In the genomic region with DNA sequence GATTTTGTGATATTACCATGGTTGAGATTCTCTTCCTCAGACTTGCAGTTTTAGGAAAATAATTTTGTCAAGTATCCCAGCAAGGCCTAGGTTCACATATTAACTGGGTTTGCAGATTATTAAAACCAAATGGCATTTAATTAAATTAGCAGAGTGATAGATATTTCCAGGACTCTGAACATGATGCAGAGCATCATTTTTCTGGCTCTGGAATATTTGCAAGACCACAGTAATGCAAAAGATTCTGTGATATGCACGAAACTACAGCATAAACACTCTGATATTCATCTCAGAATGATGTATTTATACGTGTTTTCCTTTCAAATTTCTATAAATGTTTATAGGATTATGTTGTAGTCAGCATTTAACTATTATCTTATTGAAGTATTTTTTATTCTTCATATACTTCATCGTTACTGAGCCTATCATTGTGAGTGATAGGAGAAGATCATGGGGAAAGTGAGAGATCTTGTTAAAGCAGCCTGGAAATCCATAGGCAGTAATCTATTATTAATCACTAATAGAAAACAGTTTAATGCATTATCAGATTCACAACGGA, we compare ENCODE assay signal across 18 cellular contexts.
A peak's percentile ranks its signal among the peaks of the same experiment; 100 is the strongest.
DNase-seq lines count a peak whose midpoint lies in the region; ATAC-seq and TF ChIP-seq lines count a peak whose summit lies in the region.
"Had no signal": no experiment of that assay in that cellular context is flagged by ENCODE, and none has a peak within 500 bp of the region (broad histone marks: within the 10 kb centered on the region; RNA-seq: fewer than 3 reads in every experiment).

No MANE protein-coding gene starts in this region.

- no peak overlapping the region for H3K4me3 ChIP-seq in AG04449 (ENCODE audit: low read depth, low read length)
- H3K4me3 ChIP-seq in right atrium auricular region = no peak overlapping the region
- no peak overlapping the region for H3K4me3 ChIP-seq in psoas muscle
- H3K4me3 ChIP-seq: GM12878 had no signal

- peak overlapping the region; percentile 14; the same call in 1 of the 2 replicates for H3K9ac ChIP-seq in ES-I3 (ENCODE audit: low read depth, low read length)

- H3K27me3 ChIP-seq in right atrium auricular region (no peaks in the 10 kb centered on the region), psoas muscle (ENCODE audit: insufficient read depth in 3 of 3, low read length in 2 of 3) (no peaks in the 10 kb centered on the region)

- POLR2A ChIA-PET in AG04449 (lab: Yijun Ruan, JAX) = no interaction called here

- H3K36me3 ChIP-seq in ES-I3 (ENCODE audit: insufficient read depth, low read length) (peaks cover 9% of the 10 kb centered on the region), right atrium auricular region (no peaks in the 10 kb centered on the region), psoas muscle (ENCODE audit: insufficient read depth in 1 of 2, low read depth in 1 of 2) (no peaks in the 10 kb centered on the region)

- intact Hi-C loops in psoas muscle (cut with DNase I) = no loop called here

- peaks cover 9% of the 10 kb centered on the region for H3K9me3 ChIP-seq in ES-I3 (ENCODE audit: control insufficient read depth, insufficient read depth, low read length)
- no peaks in the 10 kb centered on the region for H3K9me3 ChIP-seq in right atrium auricular region
- peaks cover under 1% of the 10 kb centered on the region for H3K9me3 ChIP-seq in psoas muscle

- TF ChIP-seq CTCF in AG04449 (IDR thresholded peaks at IDR 0.05; ENCODE audit: insufficient read depth, low read length, missing control alignments) (no peak), right atrium auricular region (IDR thresholded peaks at IDR 0.05) (no peak), psoas muscle (IDR thresholded peaks at IDR 0.05) (no peak)

- 78 to 84% (median 81%) methylated on average over 4 of the region's 4 CpGs for WGBS in psoas muscle, 3 donors

- H3K27ac ChIP-seq in right atrium auricular region = no peak overlapping the region
- no peak overlapping the region for H3K27ac ChIP-seq in psoas muscle

- ATAC-seq in SK-N-SH treated with all-trans-retinoic acid at 6 μM for 48 hours = peak; percentile 95
- ATAC-seq in HG03025 (IDR thresholded peaks at IDR 0.05; ENCODE audit: low FRiP score, unreplicated experiment) = no peak
- ATAC-seq in HG03457 (IDR thresholded peaks at IDR 0.05; ENCODE audit: unreplicated experiment) = no peak
- ATAC-seq in psoas muscle = no peak
- ATAC-seq: GM12878 had no signal

- peaks cover 19% of the 10 kb centered on the region for H3K4me1 ChIP-seq in ES-I3 (ENCODE audit: insufficient read depth, low read length)
- no peaks in the 10 kb centered on the region for H3K4me1 ChIP-seq in right atrium auricular region
- H3K4me1 ChIP-seq in psoas muscle = no peaks in the 10 kb centered on the region

- DNase-seq in AG04449 (ENCODE audit: low read depth, low spot score) (peak; percentile 3), fibroblast of gingiva (ENCODE audit: low read depth) (peak; percentile 4), right atrium auricular region (ENCODE audit: low spot score) (no peak), psoas muscle (no peak)
- DNase-seq: GF-D8, GOT3, NCI-H1092 treated with DMSO at 0.1 percent for 48 hours, NCI-H2081 treated with DMSO at 0.1 percent for 48 hours, NCI-H510A, NCI-H774, OCI-M1, SHP77, T-helper 1 cell had no signal

- CTCF ChIA-PET in AG04449 (lab: Yijun Ruan, JAX) = no interaction called here

TF ChIP-seq in SK-N-SH treated with all-trans-retinoic acid at 6 μM for 48 hours, 23 proteins besides CTCF, POLR2A, EP300 and RAD21 (continues in another document):
- peak; percentile 75; the same call in 1 of the 2 replicates for TF ChIP-seq ZC3H10 (CRISPR knock-in tag; IDR thresholded peaks at IDR 0.05)
- no peak for TF ChIP-seq SNAI2 (CRISPR knock-in tag; IDR thresholded peaks at IDR 0.05)
- TF ChIP-seq, protein P1, sequence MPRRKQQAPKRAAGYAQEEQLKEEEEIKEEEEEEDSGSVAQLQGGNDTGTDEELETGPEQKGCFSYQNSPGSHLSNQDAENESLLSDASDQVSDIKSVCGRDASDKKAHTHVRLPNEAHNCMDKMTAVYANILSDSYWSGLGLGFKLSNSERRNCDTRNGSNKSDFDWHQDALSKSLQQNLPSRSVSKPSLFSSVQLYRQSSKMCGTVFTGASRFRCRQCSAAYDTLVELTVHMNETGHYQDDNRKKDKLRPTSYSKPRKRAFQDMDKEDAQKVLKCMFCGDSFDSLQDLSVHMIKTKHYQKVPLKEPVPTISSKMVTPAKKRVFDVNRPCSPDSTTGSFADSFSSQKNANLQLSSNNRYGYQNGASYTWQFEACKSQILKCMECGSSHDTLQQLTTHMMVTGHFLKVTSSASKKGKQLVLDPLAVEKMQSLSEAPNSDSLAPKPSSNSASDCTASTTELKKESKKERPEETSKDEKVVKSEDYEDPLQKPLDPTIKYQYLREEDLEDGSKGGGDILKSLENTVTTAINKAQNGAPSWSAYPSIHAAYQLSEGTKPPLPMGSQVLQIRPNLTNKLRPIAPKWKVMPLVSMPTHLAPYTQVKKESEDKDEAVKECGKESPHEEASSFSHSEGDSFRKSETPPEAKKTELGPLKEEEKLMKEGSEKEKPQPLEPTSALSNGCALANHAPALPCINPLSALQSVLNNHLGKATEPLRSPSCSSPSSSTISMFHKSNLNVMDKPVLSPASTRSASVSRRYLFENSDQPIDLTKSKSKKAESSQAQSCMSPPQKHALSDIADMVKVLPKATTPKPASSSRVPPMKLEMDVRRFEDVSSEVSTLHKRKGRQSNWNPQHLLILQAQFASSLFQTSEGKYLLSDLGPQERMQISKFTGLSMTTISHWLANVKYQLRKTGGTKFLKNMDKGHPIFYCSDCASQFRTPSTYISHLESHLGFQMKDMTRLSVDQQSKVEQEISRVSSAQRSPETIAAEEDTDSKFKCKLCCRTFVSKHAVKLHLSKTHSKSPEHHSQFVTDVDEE (CRISPR knock-in tag; IDR thresholded peaks at IDR 0.05) = peak; percentile 86
- no peak for TF ChIP-seq OSR1 (CRISPR knock-in tag; IDR thresholded peaks at IDR 0.05)
- peak; percentile 90 for TF ChIP-seq ISL1 (CRISPR knock-in tag; IDR thresholded peaks at IDR 0.05)
- TF ChIP-seq GLIS3 (CRISPR knock-in tag; IDR thresholded peaks at IDR 0.05) = peak; percentile 69; the same call in 1 of the 2 replicates
- peak; percentile 96 for TF ChIP-seq TCF4 (CRISPR knock-in tag; IDR thresholded peaks at IDR 0.05; ENCODE audit: borderline replicate concordance)
- peak; percentile 93; the same call in 1 of the 2 replicates for TF ChIP-seq TOX (CRISPR knock-in tag; IDR thresholded peaks at IDR 0.05; ENCODE audit: borderline replicate concordance)
- TF ChIP-seq ZNF70 (CRISPR knock-in tag; IDR thresholded peaks at IDR 0.05) = no peak
- TF ChIP-seq CSRNP3 (CRISPR knock-in tag; IDR thresholded peaks at IDR 0.05) = peak; percentile 96
- TF ChIP-seq ZNF565 (CRISPR knock-in tag; conservative IDR thresholded peaks at IDR 0.05; ENCODE audit: low read depth) = no peak
- TF ChIP-seq, protein P2, sequence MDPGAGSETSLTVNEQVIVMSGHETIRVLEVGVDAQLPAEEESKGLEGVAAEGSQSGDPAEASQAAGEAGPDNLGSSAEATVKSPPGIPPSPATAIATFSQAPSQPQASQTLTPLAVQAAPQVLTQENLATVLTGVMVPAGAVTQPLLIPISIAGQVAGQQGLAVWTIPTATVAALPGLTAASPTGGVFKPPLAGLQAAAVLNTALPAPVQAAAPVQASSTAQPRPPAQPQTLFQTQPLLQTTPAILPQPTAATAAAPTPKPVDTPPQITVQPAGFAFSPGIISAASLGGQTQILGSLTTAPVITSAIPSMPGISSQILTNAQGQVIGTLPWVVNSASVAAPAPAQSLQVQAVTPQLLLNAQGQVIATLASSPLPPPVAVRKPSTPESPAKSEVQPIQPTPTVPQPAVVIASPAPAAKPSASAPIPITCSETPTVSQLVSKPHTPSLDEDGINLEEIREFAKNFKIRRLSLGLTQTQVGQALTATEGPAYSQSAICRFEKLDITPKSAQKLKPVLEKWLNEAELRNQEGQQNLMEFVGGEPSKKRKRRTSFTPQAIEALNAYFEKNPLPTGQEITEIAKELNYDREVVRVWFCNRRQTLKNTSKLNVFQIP (CRISPR knock-in tag; IDR thresholded peaks at IDR 0.05; ENCODE audit: borderline replicate concordance, low read depth) = peak; percentile 49; the same call in 1 of the 2 replicates
- TF ChIP-seq CREB5 (CRISPR knock-in tag; IDR thresholded peaks at IDR 0.05; ENCODE audit: low read depth) = peak; percentile 74; the same call in 1 of the 2 replicates

Comparison
In these comparisons a context has a peak if more than half of its experiments do, and no peak if none do; other contexts are left out.
1. DNase-seq: peak in AG04449 (single experiment) and fibroblast of gingiva (single experiment); none in right atrium auricular region (single experiment) and psoas muscle (0 of 2).